8 cellular contexts compared by ENCODE assay signal in the genomic region with DNA sequence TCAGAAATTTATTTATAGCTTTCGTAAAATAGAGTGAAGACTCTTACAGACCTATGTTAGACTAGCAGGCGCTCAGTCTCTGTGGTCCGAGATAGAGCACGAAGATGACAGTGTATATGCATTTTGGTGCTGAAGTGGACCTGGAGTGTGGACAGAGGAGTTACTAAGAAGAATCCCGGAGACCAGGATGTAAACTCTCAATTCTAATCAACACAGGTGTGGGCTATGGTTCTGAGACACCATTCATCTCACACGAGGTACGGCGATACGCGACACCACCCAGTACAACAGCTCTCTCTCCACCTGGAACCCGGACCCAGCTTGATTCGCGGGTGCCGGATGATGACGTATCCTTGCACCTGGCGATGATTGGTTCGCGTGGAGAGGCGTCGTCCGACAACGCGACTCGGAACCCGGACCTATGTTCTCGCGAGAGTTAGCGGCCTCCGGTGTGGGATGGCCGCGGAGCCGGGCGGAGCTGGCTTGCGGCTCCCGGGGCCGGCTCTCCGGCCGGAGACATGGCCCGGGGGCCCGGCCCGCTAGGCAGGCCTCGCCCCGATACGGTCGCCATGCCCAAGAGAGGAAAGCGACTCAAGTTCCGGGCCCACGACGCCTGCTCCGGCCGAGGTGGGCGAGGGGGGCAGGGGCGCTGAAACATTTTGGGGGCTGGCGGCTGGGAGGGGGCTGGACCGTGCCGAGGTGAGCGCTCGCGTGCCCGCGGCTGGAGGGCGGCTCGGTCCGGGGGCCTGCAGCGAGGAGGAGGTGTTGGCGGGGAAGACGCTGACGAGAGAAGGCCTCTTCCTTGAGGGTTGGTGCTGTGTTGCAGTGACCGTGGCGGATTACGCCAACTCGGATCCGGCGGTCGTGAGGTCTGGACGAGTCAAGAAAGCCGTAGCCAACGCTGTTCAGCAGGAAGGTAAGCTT. TPM values are rescaled to one million over a fixed set of nuclear protein-coding genes. Genes with fewer than 3 reads are reported as not detected.
DNase-seq lines count a peak whose midpoint lies in the region; ATAC-seq and TF ChIP-seq lines count a peak whose summit lies in the region.

Gene TMEM183A (plus strand): TSS at position 427 of the 924 bp plus-strand sequence. CDS start 92 bp downstream, at position 519.

- H3K27ac Mint-ChIP-seq in IgD-negative memory B cell, result peak within 1 kb of the TSS; percentile 92 to 99 (median 99)

- DNase-seq in DMS 273 (lab: John Stamatoyannopoulos, UW; ENCODE audit: unreplicated experiment) (peak; percentile 99), OCI-M2 (lab: John Stamatoyannopoulos, UW; ENCODE audit: unreplicated experiment) (peak; percentile 20), activated T-cell treated with anti-CD3 and anti-CD28 coated beads for 4 hours (peak; percentile 93), epithelial cell of esophagus (ENCODE audit: low read depth) (peak; percentile 98)
- peak; percentile 83 to 91 for DNase-seq in stimulated activated CD8-positive, alpha-beta memory T cell treated with anti-CD3 and anti-CD28 coated beads, Interleukin-4, amount 100 ng/mL, for 1 hour (ENCODE audit: low read depth in 2 of 2, low spot score in 1 of 2)

- no peak for TF ChIP-seq CTCF in epithelial cell of esophagus (IDR thresholded peaks at IDR 0.05; ENCODE audit: insufficient read depth, low read depth, low read length, missing control alignments)

- peaks cover 0 to 4% (median 4%) of the 10 kb centered on the region in 3 donors for H3K9me3 Mint-ChIP-seq in IgD-negative memory B cell

- peaks cover 24 to 29% (median 24%) of the 10 kb centered on the region in 3 donors for H3K4me1 Mint-ChIP-seq in IgD-negative memory B cell

- H3K27me3 Mint-ChIP-seq in IgD-negative memory B cell, result no peaks in the 10 kb centered on the region

- ATAC-seq in GM21528 (IDR thresholded peaks at IDR 0.05; ENCODE audit: low FRiP score, unreplicated experiment), result peak; percentile 97

- H3K4me3 ChIP-seq in epithelial cell of esophagus (ENCODE audit: low read length), result peak within 1 kb of the TSS; percentile 66
- H3K4me3 ChIP-seq in mononuclear cell (ENCODE audit: low read length), result peak within 1 kb of the TSS; percentile 93

- peaks cover 4% of the 10 kb centered on the region for H3K36me3 Mint-ChIP-seq in IgD-negative memory B cell

- peak within 1 kb of the TSS; percentile 95 to 99 (median 96) for H3K4me3 Mint-ChIP-seq in IgD-negative memory B cell

- H3K27me3 ChIP-seq in mononuclear cell (ENCODE audit: insufficient read depth, low read length), result no peaks in the 10 kb centered on the region

- H3K9me3 ChIP-seq in mononuclear cell (ENCODE audit: low read depth, low read length), result no peaks in the 10 kb centered on the region

- peaks cover 26% of the 10 kb centered on the region for H3K4me1 ChIP-seq in mononuclear cell (ENCODE audit: insufficient read depth, low read length)

RNA-seq across cellular contexts. Expression of gene TMEM183A, which starts in this region (rescaled TPM):
- 46.7 TPM for polyA plus RNA-seq in IgD-negative memory B cell
- 207 TPM for total RNA-seq in mononuclear cell

Comparison
In these comparisons a context has a peak if more than half of its experiments do, and no peak if none do; other contexts are left out.
1. Peak in every context shown above with its lines: DNase-seq, ATAC-seq and H3K4me3 ChIP-seq.
2. DNase-seq: peak in every context shown above with its lines; median percentile 99 in DMS 273; 98 in epithelial cell of esophagus; 93 in activated T-cell treated with anti-CD3 and anti-CD28 coated beads for 4 hours; 87 in stimulated activated CD8-positive, alpha-beta memory T cell treated with anti-CD3 and anti-CD28 coated beads, Interleukin-4, amount 100 ng/mL, for 1 hour; 20 in OCI-M2.